ENCODE assay signal across 1 cellular context in the genomic region with DNA sequence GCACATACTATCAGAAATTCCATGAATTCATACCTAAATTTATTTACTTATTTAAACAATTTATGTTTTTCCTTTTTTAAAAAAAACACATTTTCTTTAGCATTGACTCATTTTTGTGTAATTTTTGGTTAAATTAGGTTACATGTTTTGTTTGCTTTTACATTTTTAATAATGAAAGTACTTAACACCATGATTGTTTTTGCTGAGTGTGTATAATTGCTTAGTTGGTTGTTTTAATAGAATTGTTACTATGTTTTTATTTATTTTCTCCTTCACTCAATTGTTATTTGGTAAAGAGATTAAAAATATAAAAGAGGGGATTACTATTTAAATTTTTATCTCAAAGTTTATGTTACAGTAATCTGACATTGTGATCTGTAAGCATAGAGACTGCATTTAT.
TF ChIP-seq lines count a peak whose summit lies in the region.

No MANE protein-coding gene starts in this region.

TF ChIP-seq in K562, 482 proteins besides CTCF, POLR2A, EP300 and RAD21 (continued from another document):
- TF ChIP-seq, protein P1, sequence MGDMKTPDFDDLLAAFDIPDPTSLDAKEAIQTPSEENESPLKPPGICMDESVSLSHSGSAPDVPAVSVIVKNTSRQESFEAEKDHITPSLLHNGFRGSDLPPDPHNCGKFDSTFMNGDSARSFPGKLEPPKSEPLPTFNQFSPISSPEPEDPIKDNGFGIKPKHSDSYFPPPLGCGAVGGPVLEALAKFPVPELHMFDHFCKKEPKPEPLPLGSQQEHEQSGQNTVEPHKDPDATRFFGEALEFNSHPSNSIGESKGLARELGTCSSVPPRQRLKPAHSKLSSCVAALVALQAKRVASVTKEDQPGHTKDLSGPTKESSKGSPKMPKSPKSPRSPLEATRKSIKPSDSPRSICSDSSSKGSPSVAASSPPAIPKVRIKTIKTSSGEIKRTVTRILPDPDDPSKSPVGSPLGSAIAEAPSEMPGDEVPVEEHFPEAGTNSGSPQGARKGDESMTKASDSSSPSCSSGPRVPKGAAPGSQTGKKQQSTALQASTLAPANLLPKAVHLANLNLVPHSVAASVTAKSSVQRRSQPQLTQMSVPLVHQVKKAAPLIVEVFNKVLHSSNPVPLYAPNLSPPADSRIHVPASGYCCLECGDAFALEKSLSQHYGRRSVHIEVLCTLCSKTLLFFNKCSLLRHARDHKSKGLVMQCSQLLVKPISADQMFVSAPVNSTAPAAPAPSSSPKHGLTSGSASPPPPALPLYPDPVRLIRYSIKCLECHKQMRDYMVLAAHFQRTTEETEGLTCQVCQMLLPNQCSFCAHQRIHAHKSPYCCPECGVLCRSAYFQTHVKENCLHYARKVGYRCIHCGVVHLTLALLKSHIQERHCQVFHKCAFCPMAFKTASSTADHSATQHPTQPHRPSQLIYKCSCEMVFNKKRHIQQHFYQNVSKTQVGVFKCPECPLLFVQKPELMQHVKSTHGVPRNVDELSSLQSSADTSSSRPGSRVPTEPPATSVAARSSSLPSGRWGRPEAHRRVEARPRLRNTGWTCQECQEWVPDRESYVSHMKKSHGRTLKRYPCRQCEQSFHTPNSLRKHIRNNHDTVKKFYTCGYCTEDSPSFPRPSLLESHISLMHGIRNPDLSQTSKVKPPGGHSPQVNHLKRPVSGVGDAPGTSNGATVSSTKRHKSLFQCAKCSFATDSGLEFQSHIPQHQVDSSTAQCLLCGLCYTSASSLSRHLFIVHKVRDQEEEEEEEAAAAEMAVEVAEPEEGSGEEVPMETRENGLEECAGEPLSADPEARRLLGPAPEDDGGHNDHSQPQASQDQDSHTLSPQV (IDR thresholded peaks at IDR 0.05): no peak
- TF ChIP-seq ZNF316 (IDR thresholded peaks at IDR 0.05) (peak; percentile 90), MAFG (tag; conservative IDR thresholded peaks at IDR 0.05) (peak; percentile 55), C11orf30 (IDR thresholded peaks at IDR 0.05; ENCODE audit: low read depth) (peak; percentile 64; the same call in 1 of the 2 replicates), SAFB (IDR thresholded peaks at IDR 0.05; ENCODE audit: borderline replicate concordance, low read depth, low read length) (no peak), NCOR1 (IDR thresholded peaks at IDR 0.05) (no peak), ZNF311 (CRISPR knock-in tag; IDR thresholded peaks at IDR 0.05) (no peak), NR2F6 (CRISPR knock-in tag; IDR thresholded peaks at IDR 0.05) (no peak), CBX8 (IDR thresholded peaks at IDR 0.05; ENCODE audit: borderline replicate concordance, extremely low read depth, low read depth, low read length, poor library complexity, severe bottlenecking) (no peak), MAFK (IDR thresholded peaks at IDR 0.05; ENCODE audit: low read length) (peak; percentile 27; the same call in 1 of the 2 replicates), CHAMP1 (IDR thresholded peaks at IDR 0.05) (no peak), MAFF (IDR thresholded peaks at IDR 0.05; ENCODE audit: low read length) (peak; percentile 41; the same call in 1 of the 2 replicates)
- TF ChIP-seq, protein P2, sequence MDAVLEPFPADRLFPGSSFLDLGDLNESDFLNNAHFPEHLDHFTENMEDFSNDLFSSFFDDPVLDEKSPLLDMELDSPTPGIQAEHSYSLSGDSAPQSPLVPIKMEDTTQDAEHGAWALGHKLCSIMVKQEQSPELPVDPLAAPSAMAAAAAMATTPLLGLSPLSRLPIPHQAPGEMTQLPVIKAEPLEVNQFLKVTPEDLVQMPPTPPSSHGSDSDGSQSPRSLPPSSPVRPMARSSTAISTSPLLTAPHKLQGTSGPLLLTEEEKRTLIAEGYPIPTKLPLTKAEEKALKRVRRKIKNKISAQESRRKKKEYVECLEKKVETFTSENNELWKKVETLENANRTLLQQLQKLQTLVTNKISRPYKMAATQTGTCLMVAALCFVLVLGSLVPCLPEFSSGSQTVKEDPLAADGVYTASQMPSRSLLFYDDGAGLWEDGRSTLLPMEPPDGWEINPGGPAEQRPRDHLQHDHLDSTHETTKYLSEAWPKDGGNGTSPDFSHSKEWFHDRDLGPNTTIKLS (IDR thresholded peaks at IDR 0.05; ENCODE audit: borderline replicate concordance, low read depth): no peak
